21 cellular contexts compared by ENCODE assay signal in genomic region chr3:58281069-58281468, GRCh38.
"Had no signal": no experiment of that assay in that cellular context is flagged by ENCODE, and none has a peak within 500 bp of the region (broad histone marks: within the 10 kb centered on the region; RNA-seq: fewer than 3 reads in every experiment).

No MANE protein-coding gene starts in this region.

- H3K27me3 ChIP-seq: ovary, right atrium auricular region, right lobe of liver, tibial nerve, vagina had no signal

- H3K9me3 ChIP-seq: ovary, right atrium auricular region, right lobe of liver, vagina had no signal

- H3K36me3 ChIP-seq: ovary had no signal

- ATAC-seq: natural killer cell; right lobe of liver; stimulated activated memory B cell treated with anti-CD40 and anti-IgM and Interleukin-4, amounts not matched to agents 10 μg/mL and 1 μg/mL and 100 μg/mL, for 72 hours; stimulated activated naive CD8-positive, alpha-beta T cell treated with anti-CD3 and anti-CD28 coated beads, Interleukin-15, amount 100 ng/mL, for 72 hours had no signal

- H3K4me1 ChIP-seq: right atrium auricular region, tibial nerve, vagina had no signal

- H3K4me3 ChIP-seq: left ventricle myocardium inferior, lung, ovary, right atrium auricular region, right lobe of liver, smooth muscle cell, tibial nerve, vagina had no signal

- DNase-seq: hippocampal formation; left ventricle myocardium inferior; mesendoderm; naive B cell; natural killer cell; nephron progenitor cell; ovary; right lobe of liver; stimulated activated CD4-positive, alpha-beta T cell treated with anti-CD3 and anti-CD28 coated beads, Interleukin-1b, Interleukin-23, amount 100 ng/mL, for 48 hours; stimulated activated CD4-positive, alpha-beta T cell treated with anti-CD3 and anti-CD28 coated beads, Interleukin-2, amount 100 ng/mL, for 48 hours; stimulated activated CD4-positive, alpha-beta T cell treated with anti-CD3 and anti-CD28 coated beads, Interleukin-4, amount 100 ng/mL, for 4 hours; stimulated activated CD8-positive, alpha-beta memory T cell treated with anti-CD3 and anti-CD28 coated beads, Interleukin-4, amount 100 ng/mL, for 48 hours; stimulated activated naive CD4-positive, alpha-beta T cell treated with Interleukin-2 at 50 U/mL for 16 hours; stimulated activated naive CD8-positive, alpha-beta T cell treated with anti-CD3 and anti-CD28 coated beads, Interleukin-15, amount 100 ng/mL, for 72 hours; substantia nigra had no signal

- H3K27ac ChIP-seq: left ventricle myocardium inferior, ovary, right atrium auricular region, right lobe of liver, tibial nerve, vagina had no signal
